Comparison of ENCODE assay signal across 1 cellular context in genomic region chr12:1213618-1214017, GRCh38.
TF ChIP-seq lines count a peak whose summit lies in the region.

No MANE protein-coding gene starts in this region.

TF ChIP-seq in HEK293, 187 proteins besides CTCF, POLR2A, EP300 and RAD21:
- TF ChIP-seq, protein P1, sequence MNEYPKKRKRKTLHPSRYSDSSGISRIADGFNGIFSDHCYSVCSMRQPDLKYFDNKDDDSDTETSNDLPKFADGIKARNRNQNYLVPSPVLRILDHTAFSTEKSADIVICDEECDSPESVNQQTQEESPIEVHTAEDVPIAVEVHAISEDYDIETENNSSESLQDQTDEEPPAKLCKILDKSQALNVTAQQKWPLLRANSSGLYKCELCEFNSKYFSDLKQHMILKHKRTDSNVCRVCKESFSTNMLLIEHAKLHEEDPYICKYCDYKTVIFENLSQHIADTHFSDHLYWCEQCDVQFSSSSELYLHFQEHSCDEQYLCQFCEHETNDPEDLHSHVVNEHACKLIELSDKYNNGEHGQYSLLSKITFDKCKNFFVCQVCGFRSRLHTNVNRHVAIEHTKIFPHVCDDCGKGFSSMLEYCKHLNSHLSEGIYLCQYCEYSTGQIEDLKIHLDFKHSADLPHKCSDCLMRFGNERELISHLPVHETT (tag by site-specific recombination; IDR thresholded peaks at IDR 0.05), result 0 out of 2 replicates have a peak, but pooled peaks have one; percentile 40
- TF ChIP-seq, protein P2, sequence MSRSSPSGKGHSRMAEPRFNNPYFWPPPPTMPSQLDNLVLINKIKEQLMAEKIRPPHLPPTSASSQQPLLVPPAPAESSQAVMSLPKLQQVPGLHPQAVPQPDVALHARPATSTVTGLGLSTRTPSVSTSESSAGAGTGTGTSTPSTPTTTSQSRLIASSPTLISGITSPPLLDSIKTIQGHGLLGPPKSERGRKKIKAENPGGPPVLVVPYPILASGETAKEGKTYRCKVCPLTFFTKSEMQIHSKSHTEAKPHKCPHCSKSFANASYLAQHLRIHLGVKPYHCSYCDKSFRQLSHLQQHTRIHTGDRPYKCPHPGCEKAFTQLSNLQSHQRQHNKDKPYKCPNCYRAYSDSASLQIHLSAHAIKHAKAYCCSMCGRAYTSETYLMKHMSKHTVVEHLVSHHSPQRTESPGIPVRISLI (tag by site-specific recombination; IDR thresholded peaks at IDR 0.05), result peak; percentile 95
- TF ChIP-seq OSR2 (tag by site-specific recombination; IDR thresholded peaks at IDR 0.05), result 0 out of 2 replicates have a peak, but pooled peaks have one; percentile 58
